10 cellular contexts compared by ENCODE assay signal in the genomic region with DNA sequence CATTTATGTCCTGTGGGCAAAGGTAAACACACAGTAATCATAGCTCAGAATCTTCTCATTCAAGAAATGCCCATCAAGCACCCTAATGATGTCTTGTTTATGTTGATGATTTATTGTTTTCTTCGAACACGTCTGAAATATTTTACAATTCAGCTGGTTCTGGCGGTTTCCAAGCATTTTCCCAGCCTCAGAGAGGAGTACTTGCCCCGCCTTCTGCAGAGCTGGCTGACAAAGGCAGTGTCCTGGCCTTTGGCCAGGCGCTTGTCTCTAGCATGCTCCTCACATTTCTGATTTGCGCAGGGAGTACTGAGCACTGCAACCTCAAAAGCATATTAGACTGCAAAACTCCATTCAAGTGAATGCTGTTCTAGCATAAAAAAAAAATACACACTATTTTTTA.
A peak's percentile ranks its signal among the peaks of the same experiment; 100 is the strongest.
DNase-seq lines count a peak whose midpoint lies in the region; ATAC-seq lines count a peak whose summit lies in the region.
"Had no signal": no experiment of that assay in that cellular context is flagged by ENCODE, and none has a peak within 500 bp of the region (broad histone marks: within the 10 kb centered on the region; RNA-seq: fewer than 3 reads in every experiment).

No MANE protein-coding gene starts in this region.

- H3K27ac Mint-ChIP-seq in naive thymus-derived CD4-positive, alpha-beta T cell: no peak overlapping the region
- H3K27ac Mint-ChIP-seq: activated naive CD8-positive, alpha-beta T cell had no signal

- in situ Hi-C loops in G401 (cut with HindIII; ENCODE audit: low sequenced_read_pairs): no loop called here

- H3K9me3 ChIP-seq in naive thymus-derived CD4-positive, alpha-beta T cell (ENCODE audit: control insufficient read depth in 2 of 3, low read length in 3 of 3): no peaks in the 10 kb centered on the region
- H3K9me3 ChIP-seq: pancreas had no signal

- DNase-seq in G401 (ENCODE audit: low spot score): peak; percentile 96
- DNase-seq in NCI-H226: peak; percentile 79
- peak; percentile 61 for DNase-seq in fibroblast of gingiva (ENCODE audit: low read depth)
- DNase-seq in occipital lobe (lab: John Stamatoyannopoulos, UW): peak; percentile 1
- no peak for DNase-seq in ureter (ENCODE audit: low spot score)
- no peak for DNase-seq in naive thymus-derived CD4-positive, alpha-beta T cell
- no peak for DNase-seq in germinal center (ENCODE audit: low spot score)

- H3K27me3 ChIP-seq in naive thymus-derived CD4-positive, alpha-beta T cell (ENCODE audit: control insufficient read depth in 2 of 2, insufficient read depth in 2 of 2, low read length in 2 of 2): no peaks in the 10 kb centered on the region
- H3K27me3 ChIP-seq: pancreas had no signal

- no peak overlapping the region for H3K4me3 ChIP-seq in naive thymus-derived CD4-positive, alpha-beta T cell (ENCODE audit: low read length)
- H3K4me3 ChIP-seq: pancreas had no signal

- H3K4me3 Mint-ChIP-seq in naive thymus-derived CD4-positive, alpha-beta T cell: no peak overlapping the region
- H3K4me3 Mint-ChIP-seq: activated naive CD8-positive, alpha-beta T cell had no signal

- H3K4me1 ChIP-seq in naive thymus-derived CD4-positive, alpha-beta T cell (ENCODE audit: control insufficient read depth in 2 of 2, insufficient read depth in 2 of 2, low read length in 2 of 2): no peaks in the 10 kb centered on the region

- peaks cover 0 to 2% (median 0%) of the 10 kb centered on the region in 11 donors for H3K9me3 Mint-ChIP-seq in naive thymus-derived CD4-positive, alpha-beta T cell

- intact Hi-C loops in naive thymus-derived CD4-positive, alpha-beta T cell (cut with micrococcal nuclease): no loop called here

- H3K4me1 Mint-ChIP-seq in naive thymus-derived CD4-positive, alpha-beta T cell: no peaks in the 10 kb centered on the region

- H3K36me3 ChIP-seq in naive thymus-derived CD4-positive, alpha-beta T cell (ENCODE audit: control insufficient read depth in 2 of 3, insufficient read depth in 3 of 3, low read length in 3 of 3): no peaks in the 10 kb centered on the region
- H3K36me3 ChIP-seq: pancreas had no signal

- CTCF ChIA-PET in naive thymus-derived CD4-positive, alpha-beta T cell (lab: Charles Lee): no interaction called here

- H3K36me3 Mint-ChIP-seq in naive thymus-derived CD4-positive, alpha-beta T cell: no peaks in the 10 kb centered on the region
- H3K36me3 Mint-ChIP-seq: activated naive CD8-positive, alpha-beta T cell had no signal

- no peak overlapping the region for H3K27ac ChIP-seq in naive thymus-derived CD4-positive, alpha-beta T cell (ENCODE audit: low read depth, low read length)
- H3K27ac ChIP-seq: pancreas had no signal

- ATAC-seq in HG02973 (IDR thresholded peaks at IDR 0.05; ENCODE audit: unreplicated experiment): no peak
- ATAC-seq in naive thymus-derived CD4-positive, alpha-beta T cell: no peak

- POLR2A ChIA-PET in naive thymus-derived CD4-positive, alpha-beta T cell (lab: Charles Lee): no interaction called here

- H3K27me3 Mint-ChIP-seq in naive thymus-derived CD4-positive, alpha-beta T cell: peaks cover 0 to 4% (median 0%) of the 10 kb centered on the region in 5 donors
- H3K27me3 Mint-ChIP-seq: activated naive CD8-positive, alpha-beta T cell had no signal

Comparison
In these comparisons a context has a peak if more than half of its experiments do, and no peak if none do; other contexts are left out.
1. DNase-seq: peak in G401 (single experiment), NCI-H226 (single experiment), fibroblast of gingiva (single experiment) and occipital lobe (single experiment); none in ureter (single experiment), naive thymus-derived CD4-positive, alpha-beta T cell (0 of 9) and germinal center (single experiment).